6 cellular contexts compared by ENCODE assay signal in genomic region chr11:1876361-1877063, GRCh38. TPM values are rescaled to one million over a fixed set of nuclear protein-coding genes. Genes with fewer than 3 reads are reported as not detected.
DNase-seq lines count a peak whose midpoint lies in the region; ATAC-seq and TF ChIP-seq lines count a peak whose summit lies in the region.

No MANE protein-coding gene starts in this region.

- H3K9me3 Mint-ChIP-seq in type B pancreatic cell: no peaks in the 10 kb centered on the region

- H3K27ac Mint-ChIP-seq in type B pancreatic cell: no peak overlapping the region

- no peaks in the 10 kb centered on the region for H3K36me3 Mint-ChIP-seq in type B pancreatic cell

- TF ChIP-seq CTCF in AG09319 (IDR thresholded peaks at IDR 0.05; ENCODE audit: low read depth, low read length) (peak; percentile 61), foreskin keratinocyte (conservative IDR thresholded peaks at IDR 0.05) (peak; percentile 73), type B pancreatic cell (conservative IDR thresholded peaks at IDR 0.05) (peak; percentile 70)

- no peaks in the 10 kb centered on the region for H3K4me1 Mint-ChIP-seq in type B pancreatic cell (ENCODE audit: unreplicated experiment)

- no peak overlapping the region for H3K27ac ChIP-seq in foreskin keratinocyte

- H3K4me3 Mint-ChIP-seq in type B pancreatic cell: no peak overlapping the region

- no peaks in the 10 kb centered on the region for H3K4me1 ChIP-seq in foreskin keratinocyte

- no peaks in the 10 kb centered on the region for H3K27me3 ChIP-seq in foreskin keratinocyte

- ATAC-seq in foreskin keratinocyte: peak; percentile 33

- H3K27me3 Mint-ChIP-seq in type B pancreatic cell: no peaks in the 10 kb centered on the region

- DNase-seq in AG09319 (ENCODE audit: extremely low read depth, low read depth) (no peak), MV-4-11 (lab: John Stamatoyannopoulos, UW) (peak; percentile 11), foreskin keratinocyte (peak; percentile 16 to 52), type B pancreatic cell (ENCODE audit: extremely low spot score, unreplicated experiment) (no peak), NOMO-1 treated with dmso at 0.1 percent for 144 hours (lab: John Stamatoyannopoulos, UW; ENCODE audit: unreplicated experiment) (no peak), GM19238 (ENCODE audit: insufficient read length, low spot score) (no peak)

RNA-seq across cellular contexts. Expression of gene PRR33, which starts 15.2 kb away (rescaled TPM):
- not detected in 2 replicates for total RNA-seq in foreskin keratinocyte
- not detected in 2 replicates for polyA plus RNA-seq in foreskin keratinocyte
- not detected in 2 replicates for total RNA-seq in type B pancreatic cell (ENCODE audit: low replicate concordance)

RNA-seq across cellular contexts. Expression of gene LSP1, which starts 23.6 kb away (rescaled TPM):
- 0.49 and 1.1 TPM in 2 replicates for total RNA-seq in foreskin keratinocyte
- 1.3 and 1.7 TPM in 2 replicates for polyA plus RNA-seq in foreskin keratinocyte
- total RNA-seq in type B pancreatic cell (ENCODE audit: low replicate concordance): 0.50 and 0.53 TPM in 2 replicates

RNA-seq across cellular contexts. Expression of gene TNNI2, which starts 37.7 kb away (rescaled TPM):
- total RNA-seq in foreskin keratinocyte (5.6 and 8.6 TPM in 2 replicates), type B pancreatic cell (ENCODE audit: low replicate concordance) (1.7 and 3.9 TPM in 2 replicates)
- 8.2 and 13.1 TPM in 2 replicates for polyA plus RNA-seq in foreskin keratinocyte

RNA-seq across cellular contexts. Expression of gene SYT8, which starts 41.7 kb away (rescaled TPM):
- 18.1 and 21.1 TPM in 2 replicates for total RNA-seq in foreskin keratinocyte
- polyA plus RNA-seq in foreskin keratinocyte: 28.4 and 29.4 TPM in 2 replicates
- total RNA-seq in type B pancreatic cell (ENCODE audit: low replicate concordance): 4.5 and 7.9 TPM in 2 replicates

RNA-seq across cellular contexts. Expression of gene TNNT3, which starts 43.0 kb away (rescaled TPM):
- total RNA-seq in foreskin keratinocyte: not detected in 2 replicates
- not detected in 2 replicates for polyA plus RNA-seq in foreskin keratinocyte
- 17.3 and 40.9 TPM in 2 replicates for total RNA-seq in type B pancreatic cell (ENCODE audit: low replicate concordance)

Comparison
In these comparisons a context has a peak if more than half of its experiments do, and no peak if none do; other contexts are left out.
1. DNase-seq: peak in MV-4-11 (single experiment) and foreskin keratinocyte (2 of 2); none in AG09319 (single experiment), type B pancreatic cell (single experiment), NOMO-1 treated with dmso at 0.1 percent for 144 hours (single experiment) and GM19238 (single experiment).
2. Peak in every context shown above with its lines, with median percentiles within 50 percentile points of each other: CTCF ChIP-seq.